In genomic region chr2:120108749-120109148, GRCh38 we compare ENCODE assay signal across 12 cellular contexts.
DNase-seq lines count a peak whose midpoint lies in the region; ATAC-seq and TF ChIP-seq lines count a peak whose summit lies in the region.
"Had no signal": no experiment of that assay in that cellular context is flagged by ENCODE, and none has a peak within 500 bp of the region (broad histone marks: within the 10 kb centered on the region; RNA-seq: fewer than 3 reads in every experiment).

No MANE protein-coding gene starts in this region.

- peaks cover 16% of the 10 kb centered on the region for H3K4me1 ChIP-seq in OCI-LY1 (ENCODE audit: insufficient read depth, low read length, severe bottlenecking)

- ATAC-seq in central memory CD8-positive, alpha-beta T cell (replicated peaks; ENCODE audit: extremely low read depth, poor library complexity, severe bottlenecking): no peak
- ATAC-seq in natural killer cell: no peak
- no peak for ATAC-seq in HG03025 (IDR thresholded peaks at IDR 0.05; ENCODE audit: low FRiP score, unreplicated experiment)
- no peak for ATAC-seq in HG03442 (IDR thresholded peaks at IDR 0.05; ENCODE audit: unreplicated experiment)

- H3F3A ChIP-seq in OCI-LY1 (ENCODE audit: insufficient read depth, low read length): no peaks in the 10 kb centered on the region

- peaks cover 7% of the 10 kb centered on the region; the same call in 1 of the 2 replicates for H3K36me3 ChIP-seq in OCI-LY1 (ENCODE audit: insufficient read depth, low read length)
- H3K36me3 ChIP-seq: SJSA1 had no signal

- no peaks in the 10 kb centered on the region for H3K9me2 ChIP-seq in OCI-LY1 (ENCODE audit: low read depth, low read length)

- no peak overlapping the region for H2AFZ ChIP-seq in OCI-LY1 (ENCODE audit: low read length)

- H3K9me3 ChIP-seq in OCI-LY1 (ENCODE audit: low read length): no peaks in the 10 kb centered on the region
- H3K9me3 ChIP-seq: SJSA1 had no signal

- H3K4me1 Mint-ChIP-seq in Calu3 (ENCODE audit: low read depth, unreplicated experiment): peaks cover 28% of the 10 kb centered on the region
- peaks cover 23% of the 10 kb centered on the region for H3K4me1 Mint-ChIP-seq in central memory CD8-positive, alpha-beta T cell
- peaks cover 18 to 21% of the 10 kb centered on the region in 2 donors for H3K4me1 Mint-ChIP-seq in natural killer cell

- peak overlapping the region; percentile 1 for H3K27ac Mint-ChIP-seq in Calu3 (ENCODE audit: unreplicated experiment)
- no peak overlapping the region for H3K27ac Mint-ChIP-seq in central memory CD8-positive, alpha-beta T cell (ENCODE audit: low read depth)
- peak overlapping the region; percentile 6 to 21 for H3K27ac Mint-ChIP-seq in natural killer cell

- H3K27me3 Mint-ChIP-seq in Calu3 (ENCODE audit: unreplicated experiment) (no peaks in the 10 kb centered on the region), natural killer cell (ENCODE audit: low read depth in 2 of 2) (peaks cover 7 to 15% of the 10 kb centered on the region in 2 donors)
- no peaks in the 10 kb centered on the region for H3K27me3 Mint-ChIP-seq in central memory CD8-positive, alpha-beta T cell
- H3K27me3 Mint-ChIP-seq: activated naive CD4-positive, alpha-beta T cell treated with anti-CD3 and anti-CD28 coated beads, Interleukin-2, amount 10 ng/mL, durations not matched to agents 7 days and 5 days; effector memory CD8-positive, alpha-beta T cell had no signal

- H3K27ac ChIP-seq in OCI-LY1 (ENCODE audit: low read depth, low read length, poor library complexity, severe bottlenecking): peak overlapping the region; percentile 67
- H3K27ac ChIP-seq: SJSA1 had no signal

- H3K36me3 Mint-ChIP-seq in Calu3 (ENCODE audit: insufficient read depth, unreplicated experiment): no peaks in the 10 kb centered on the region
- peaks cover 1% of the 10 kb centered on the region for H3K36me3 Mint-ChIP-seq in central memory CD8-positive, alpha-beta T cell (ENCODE audit: insufficient read depth)
- peaks cover 7% of the 10 kb centered on the region for H3K36me3 Mint-ChIP-seq in natural killer cell

- no peaks in the 10 kb centered on the region for H3K27me3 ChIP-seq in OCI-LY1 (ENCODE audit: insufficient read depth, low read length)
- H3K27me3 ChIP-seq: SJSA1 had no signal

- BruUV-seq in Calu3 (replicated peaks; lab: Mats Ljungman, UMichigan): no TSS peak

- H3K9me3 Mint-ChIP-seq in Calu3 (ENCODE audit: low read depth, unreplicated experiment) (no peaks in the 10 kb centered on the region), natural killer cell (peaks cover 0 to 5% of the 10 kb centered on the region in 2 donors)
- H3K9me3 Mint-ChIP-seq in central memory CD8-positive, alpha-beta T cell: no peaks in the 10 kb centered on the region
- H3K9me3 Mint-ChIP-seq: effector memory CD8-positive, alpha-beta T cell had no signal

- intact Hi-C loops in Calu3 (cut with micrococcal nuclease; ENCODE audit: unreplicated experiment) (loop anchor here (1.0 kb wide), 1 partner anchor 95 kb away; the partner anchor contains the start of gene EPB41L5), natural killer cell (cut with micrococcal nuclease) (loop anchor here (1.0 to 5.0 kb wide), 2 partner anchors 69 to 205 kb away; no protein-coding TSS in a partner anchor)

- H3K4me3 Mint-ChIP-seq in Calu3 (ENCODE audit: low read depth, unreplicated experiment) (no peak overlapping the region), natural killer cell (peak overlapping the region; percentile 49)
- H3K4me3 Mint-ChIP-seq in central memory CD8-positive, alpha-beta T cell: peak overlapping the region; percentile 44

- H3K4me3 ChIP-seq in OCI-LY1 (ENCODE audit: low read depth, low read length, poor library complexity, severe bottlenecking): no peak overlapping the region
- H3K4me3 ChIP-seq: SJSA1 had no signal

- no peaks in the 10 kb centered on the region for H4K20me1 ChIP-seq in OCI-LY1 (ENCODE audit: insufficient read depth, low read length)

- H3K4me2 ChIP-seq in OCI-LY1 (ENCODE audit: low read length): peak overlapping the region; percentile 47; the same call in 1 of the 2 replicates

- CTCF ChIA-PET in Calu3 (lab: Charles Lee): interaction anchor here (1.2 kb wide), 1 partner anchor 205 kb away, joined by 3 read pairs; no protein-coding TSS in a partner anchor

- no peaks in the 10 kb centered on the region for H3K79me2 ChIP-seq in OCI-LY1 (ENCODE audit: insufficient read depth, low read length)

- no peak for DNase-seq in Calu3
- no peak for DNase-seq in central memory CD8-positive, alpha-beta T cell (ENCODE audit: low spot score in 2 of 2)
- DNase-seq in natural killer cell: no peak
- DNase-seq in NCI-H2196 (lab: John Stamatoyannopoulos, UW; ENCODE audit: unreplicated experiment): no peak
- DNase-seq in HuH-7 (ENCODE audit: low spot score): no peak
- DNase-seq: NCI-H524 treated with DMSO at 0.1 percent for 48 hours had no signal

- TF ChIP-seq CTCF in Calu3 (IDR thresholded peaks at IDR 0.05; ENCODE audit: unreplicated experiment): no peak
- no peak for TF ChIP-seq CTCF in OCI-LY1 (IDR thresholded peaks at IDR 0.05; ENCODE audit: low read length)
- TF ChIP-seq CTCF in natural killer cell (IDR thresholded peaks at IDR 0.05): no peak

- no peak overlapping the region for H3K9ac ChIP-seq in OCI-LY1 (ENCODE audit: low read length)
